12 cellular contexts compared by ENCODE assay signal in the genomic region with DNA sequence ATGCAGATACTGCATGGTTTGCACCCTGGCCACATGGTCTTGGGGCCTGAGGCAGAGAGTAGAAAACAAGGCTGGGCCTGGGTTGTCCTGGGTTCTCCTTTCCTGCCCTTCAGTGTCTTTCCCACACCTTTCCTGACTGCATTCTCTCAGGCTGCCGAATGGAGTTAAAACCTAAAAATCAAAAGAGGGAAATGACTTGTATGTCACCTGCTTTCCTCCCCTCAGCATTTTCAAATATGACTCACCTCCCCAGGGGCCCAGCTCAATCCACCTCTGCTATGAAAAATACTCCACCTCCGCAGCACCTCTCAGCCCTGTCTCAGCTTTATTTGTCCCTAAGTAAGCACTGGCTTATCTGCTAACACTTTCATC.
DNase-seq lines count a peak whose midpoint lies in the region; ATAC-seq, FAIRE-seq and TF ChIP-seq lines count a peak whose summit lies in the region.
"Had no signal": no experiment of that assay in that cellular context is flagged by ENCODE, and none has a peak within 500 bp of the region (broad histone marks: within the 10 kb centered on the region; RNA-seq: fewer than 3 reads in every experiment).

No MANE protein-coding gene starts in this region.

- TF ChIP-seq CTCF in esophagus muscularis mucosa (IDR thresholded peaks at IDR 0.05) (no peak), sigmoid colon (IDR thresholded peaks at IDR 0.05) (no peak)

- H3K9me3 Mint-ChIP-seq in activated CD4-positive, alpha-beta T cell treated with anti-CD3 and anti-CD28 coated beads for 36 hours (ENCODE audit: low read depth): no peaks in the 10 kb centered on the region
- H3K9me3 Mint-ChIP-seq: activated naive CD8-positive, alpha-beta T cell treated with anti-CD3 and anti-CD28 coated beads, Interleukin-2, amount 10 ng/mL, durations not matched to agents 7 days and 5 days; stimulated activated naive CD8-positive, alpha-beta T cell treated with anti-CD3 and anti-CD28 coated beads, Interleukin-15, Interleukin-2, amounts not matched to agents 100 ng/mL and 50 ng/mL, for 24 hours had no signal

- 50% methylated on average over 2 of the region's 2 CpGs for WGBS in HUES64
- WGBS in esophagus muscularis mucosa: 59% methylated on average over 2 of the region's 2 CpGs
- WGBS in sigmoid colon, 2 donors: 51 to 52% methylated on average over 2 of the region's 2 CpGs

- intact Hi-C loops in activated CD4-positive, alpha-beta T cell treated with anti-CD3 and anti-CD28 coated beads for 36 hours (cut with DNase I, micrococcal nuclease): no loop called here
- intact Hi-C loops in esophagus muscularis mucosa (cut with DNase I) (no loop called here), sigmoid colon (cut with DNase I) (no loop called here)

- no peak for DNase-seq in activated CD4-positive, alpha-beta T cell treated with anti-CD3 and anti-CD28 coated beads for 36 hours
- no peak for DNase-seq in activated CD4-positive, alpha-beta T cell treated with anti-CD3 and anti-CD28 coated beads, Interleukin-2, amount 50 U/mL, for 1 hour
- DNase-seq in urothelium cell line (ENCODE audit: low spot score) (peak; percentile 35), esophagus muscularis mucosa (ENCODE audit: extremely low spot score) (no peak), sigmoid colon (no peak), NCI-H2227 treated with DMSO at 0.1 percent for 48 hours (lab: John Stamatoyannopoulos, UW) (no peak)
- DNase-seq: ACHN; activated naive CD8-positive, alpha-beta T cell treated with anti-CD3 and anti-CD28 coated beads, Interleukin-2, amount 10 ng/mL, durations not matched to agents 7 days and 5 days; T-helper 9 cell had no signal

- H3K4me3 ChIP-seq in HUES64 (ENCODE audit: low read length) (0 out of 2 replicates have a peak overlapping the region, but pooled peaks have one; percentile 21), esophagus muscularis mucosa (no peak overlapping the region), sigmoid colon (no peak overlapping the region)

- H3K27ac Mint-ChIP-seq in activated CD4-positive, alpha-beta T cell treated with anti-CD3 and anti-CD28 coated beads for 36 hours: no peak overlapping the region
- H3K27ac Mint-ChIP-seq: activated naive CD8-positive, alpha-beta T cell treated with anti-CD3 and anti-CD28 coated beads, Interleukin-2, amount 10 ng/mL, durations not matched to agents 7 days and 5 days; stimulated activated naive CD8-positive, alpha-beta T cell treated with anti-CD3 and anti-CD28 coated beads, Interleukin-15, Interleukin-2, amounts not matched to agents 100 ng/mL and 50 ng/mL, for 24 hours had no signal

- TF ChIP-seq POLR2A in esophagus muscularis mucosa (IDR thresholded peaks at IDR 0.05; ENCODE audit: low read depth): no peak
- no peak for TF ChIP-seq POLR2A in sigmoid colon (IDR thresholded peaks at IDR 0.05)

- ATAC-seq in activated CD4-positive, alpha-beta T cell treated with anti-CD3 and anti-CD28 coated beads for 36 hours: peak; percentile 63
- peak; percentile 82 for ATAC-seq in HG02763 (IDR thresholded peaks at IDR 0.05; ENCODE audit: unreplicated experiment)

- H3K4me3 Mint-ChIP-seq in activated CD4-positive, alpha-beta T cell treated with anti-CD3 and anti-CD28 coated beads for 36 hours: no peak overlapping the region
- H3K4me3 Mint-ChIP-seq: activated naive CD8-positive, alpha-beta T cell treated with anti-CD3 and anti-CD28 coated beads, Interleukin-2, amount 10 ng/mL, durations not matched to agents 7 days and 5 days; stimulated activated naive CD8-positive, alpha-beta T cell treated with anti-CD3 and anti-CD28 coated beads, Interleukin-15, Interleukin-2, amounts not matched to agents 100 ng/mL and 50 ng/mL, for 24 hours had no signal

- no peaks in the 10 kb centered on the region for H3K27me3 ChIP-seq in HUES64 (ENCODE audit: insufficient read depth, low read length)
- no peaks in the 10 kb centered on the region for H3K27me3 ChIP-seq in esophagus muscularis mucosa
- H3K27me3 ChIP-seq in sigmoid colon: peaks cover 0 to 3% (median 0%) of the 10 kb centered on the region in 3 donors

- H3K36me3 Mint-ChIP-seq in activated CD4-positive, alpha-beta T cell treated with anti-CD3 and anti-CD28 coated beads for 36 hours (ENCODE audit: low read depth): no peaks in the 10 kb centered on the region
- H3K36me3 Mint-ChIP-seq: activated naive CD8-positive, alpha-beta T cell treated with anti-CD3 and anti-CD28 coated beads, Interleukin-2, amount 10 ng/mL, durations not matched to agents 7 days and 5 days had no signal

- H3K27me3 Mint-ChIP-seq in activated CD4-positive, alpha-beta T cell treated with anti-CD3 and anti-CD28 coated beads for 36 hours: peaks cover 11% of the 10 kb centered on the region
- H3K27me3 Mint-ChIP-seq: stimulated activated naive CD8-positive, alpha-beta T cell treated with anti-CD3 and anti-CD28 coated beads, Interleukin-15, Interleukin-2, amounts not matched to agents 100 ng/mL and 50 ng/mL, for 24 hours had no signal

- CTCF ChIA-PET in activated CD4-positive, alpha-beta T cell treated with anti-CD3 and anti-CD28 coated beads for 36 hours (lab: Charles Lee): no interaction called here

- peaks cover 2% of the 10 kb centered on the region for H3K4me1 Mint-ChIP-seq in activated CD4-positive, alpha-beta T cell treated with anti-CD3 and anti-CD28 coated beads for 36 hours
- H3K4me1 Mint-ChIP-seq: activated naive CD8-positive, alpha-beta T cell treated with anti-CD3 and anti-CD28 coated beads, Interleukin-2, amount 10 ng/mL, durations not matched to agents 7 days and 5 days had no signal

- TF ChIP-seq EP300 in esophagus muscularis mucosa (IDR thresholded peaks at IDR 0.05) (no peak), sigmoid colon (IDR thresholded peaks at IDR 0.05) (no peak)

- H3K36me3 ChIP-seq in HUES64 (ENCODE audit: insufficient read depth, low read length): no peaks in the 10 kb centered on the region
- H3K36me3 ChIP-seq in esophagus muscularis mucosa: no peaks in the 10 kb centered on the region
- H3K36me3 ChIP-seq in sigmoid colon: no peaks in the 10 kb centered on the region

- H3K9me3 ChIP-seq in HUES64 (ENCODE audit: insufficient read depth, low read depth, low read length) (no peaks in the 10 kb centered on the region), esophagus muscularis mucosa (no peaks in the 10 kb centered on the region), sigmoid colon (no peaks in the 10 kb centered on the region)

- H3K27ac ChIP-seq in HUES64 (ENCODE audit: low read depth, low read length) (peak overlapping the region; percentile 86; the same call in 1 of the 2 replicates), esophagus muscularis mucosa (replicated peaks in 1 of 4) (no peak overlapping the region), sigmoid colon (no peak overlapping the region)

- H3K9ac ChIP-seq in HUES64 (ENCODE audit: low read depth, low read length): peak overlapping the region; percentile 9; the same call in 1 of the 2 replicates

- H3K4me1 ChIP-seq in HUES64 (ENCODE audit: insufficient read depth, low read length) (peaks cover 37% of the 10 kb centered on the region), esophagus muscularis mucosa (no peaks in the 10 kb centered on the region), sigmoid colon (no peaks in the 10 kb centered on the region)

- POLR2A ChIA-PET in activated CD4-positive, alpha-beta T cell treated with anti-CD3 and anti-CD28 coated beads for 36 hours (lab: Charles Lee): no interaction called here

- no peak for FAIRE-seq in urothelium cell line (lab: Jason Lieb, UNC)
